Comparison of ENCODE assay signal across 24 cellular contexts in the genomic region with DNA sequence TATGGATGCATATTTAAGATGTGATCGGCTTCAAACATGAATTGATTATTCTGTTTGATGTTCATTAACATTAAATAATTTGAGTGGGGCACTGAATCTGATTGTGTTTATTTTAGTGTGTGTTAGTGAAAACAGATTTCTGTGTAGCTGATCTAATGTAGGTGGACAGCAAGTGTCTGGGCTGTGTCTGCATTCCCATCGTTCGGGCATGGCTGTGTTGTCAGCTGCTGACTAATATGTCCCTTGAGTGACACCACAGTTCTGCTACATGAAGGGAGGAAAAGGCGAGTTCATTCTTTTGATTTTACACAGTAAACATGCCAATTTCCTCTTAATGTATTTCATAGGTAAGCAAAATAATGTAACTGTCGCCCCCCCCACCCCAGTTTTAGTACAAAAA.
"Had no signal": no experiment of that assay in that cellular context is flagged by ENCODE, and none has a peak within 500 bp of the region (broad histone marks: within the 10 kb centered on the region; RNA-seq: fewer than 3 reads in every experiment).

No MANE protein-coding gene starts in this region.

- H3K36me3 ChIP-seq: gastrocnemius medialis, neutrophil, pancreas, right lobe of liver, suprapubic skin, transverse colon, upper lobe of right lung, vagina had no signal

- H3K4me1 ChIP-seq: gastrocnemius medialis, pancreas, right lobe of liver, suprapubic skin, transverse colon, upper lobe of right lung, vagina had no signal

- DNase-seq: dorsolateral prefrontal cortex; effector CD4-positive, alpha-beta T cell; foreskin fibroblast; gastrocnemius medialis; head of caudate nucleus; kidney; naive B cell; pancreas; right lobe of liver; small intestine; stimulated activated CD4-positive, alpha-beta T cell treated with anti-CD3 and anti-CD28 coated beads, Interleukin-15, amount 100 ng/mL, for 24 hours; stimulated activated CD4-positive, alpha-beta T cell treated with anti-CD3 and anti-CD28 coated beads, Interleukin-4, amount 100 ng/mL, for 1 hour; stimulated activated CD8-positive, alpha-beta memory T cell treated with anti-CD3 and anti-CD28 coated beads, Interleukin-4, amount 100 ng/mL, for 48 hours; stimulated activated naive CD4-positive, alpha-beta T cell; stimulated activated naive CD8-positive, alpha-beta T cell treated with anti-CD3 and anti-CD28 coated beads, Interleukin-15, amount 100 ng/mL, for 72 hours; transverse colon; upper lobe of right lung had no signal

- ATAC-seq: esophagus mucosa; gastrocnemius medialis; left lobe of liver; natural killer cell treated with Interleukin-12 subunit alpha and Interleukin-12 subunit beta and Interleukin-15 and Interleukin-18, amount 100 ng/mL, for 72 hours; pancreas; right lobe of liver; stimulated activated naive CD8-positive, alpha-beta T cell treated with anti-CD3 and anti-CD28 coated beads, Interleukin-15, amount 100 ng/mL, for 72 hours; upper lobe of right lung had no signal

- H3K9me3 ChIP-seq: gastrocnemius medialis, neutrophil, pancreas, right lobe of liver, suprapubic skin, upper lobe of right lung, vagina had no signal

- H3K4me3 ChIP-seq: dorsolateral prefrontal cortex, gastrocnemius medialis, lung, pancreas, right lobe of liver, suprapubic skin, transverse colon, upper lobe of right lung, vagina had no signal
